In genomic region chr19:8571006-8571411, GRCh38 we compare ENCODE assay signal across 8 cellular contexts. TPM values are rescaled to one million over a fixed set of nuclear protein-coding genes. Genes with fewer than 3 reads are reported as not detected.
DNase-seq lines count a peak whose midpoint lies in the region; ATAC-seq, FAIRE-seq and TF ChIP-seq lines count a peak whose summit lies in the region.

No MANE protein-coding gene starts in this region.

- H3K79me2 ChIP-seq in astrocyte (ENCODE audit: insufficient read depth, low read length) (no peaks in the 10 kb centered on the region), Karpas-422 (ENCODE audit: low read length) (no peaks in the 10 kb centered on the region)

- H3K9me2 ChIP-seq in Karpas-422 (replicated peaks; ENCODE audit: insufficient read depth, low read length): no peaks in the 10 kb centered on the region

- DNase-seq in GM04504 (ENCODE audit: low read depth) (peak; percentile 42), SKM-1 treated with dmso at 0.1 percent for 144 hours (lab: John Stamatoyannopoulos, UW; ENCODE audit: unreplicated experiment) (peak; percentile 92), astrocyte (ENCODE audit: low read depth) (peak; percentile 31), Karpas-422 (no peak), NCI-H526 (lab: John Stamatoyannopoulos, UW) (no peak), epidermal melanocyte (ENCODE audit: insufficient read length, low spot score) (no peak)
- peak in 8 of 10 donors; percentile 26 to 71 (median 62) for DNase-seq in naive thymus-derived CD8-positive, alpha-beta T cell

- no peak overlapping the region for H3K4me3 Mint-ChIP-seq in astrocyte (ENCODE audit: unreplicated experiment)
- H3K4me3 Mint-ChIP-seq in naive thymus-derived CD8-positive, alpha-beta T cell: peak overlapping the region; percentile 71 to 89 (median 84)

- H3K9me3 ChIP-seq in astrocyte (ENCODE audit: insufficient read depth, low read depth, low read length) (no peaks in the 10 kb centered on the region), Karpas-422 (ENCODE audit: low read length) (no peaks in the 10 kb centered on the region)

- H3K27ac ChIP-seq in astrocyte (ENCODE audit: low read depth, low read length) (no peak overlapping the region), Karpas-422 (ENCODE audit: low read length) (no peak overlapping the region)

- H3K4me2 ChIP-seq in astrocyte (ENCODE audit: low read length): peak overlapping the region; percentile 73
- H3K4me2 ChIP-seq in Karpas-422 (ENCODE audit: low read depth, low read length, poor library complexity, severe bottlenecking): no peak overlapping the region

- no peaks in the 10 kb centered on the region for H3K36me3 ChIP-seq in astrocyte (ENCODE audit: insufficient read depth, low read length)
- H3K36me3 ChIP-seq in Karpas-422 (ENCODE audit: insufficient read depth, low read length): no peaks in the 10 kb centered on the region

- H2AFZ ChIP-seq in astrocyte (ENCODE audit: low read depth, low read length) (peak overlapping the region; percentile 63), Karpas-422 (ENCODE audit: low read length) (no peak overlapping the region)

- ATAC-seq in naive thymus-derived CD8-positive, alpha-beta T cell: peak; percentile 69 to 77
- ATAC-seq in GM18511 (IDR thresholded peaks at IDR 0.05; ENCODE audit: unreplicated experiment): no peak

- POLR2A ChIA-PET in naive thymus-derived CD8-positive, alpha-beta T cell (lab: Charles Lee): interaction anchor here (0.6 to 19.3 kb wide), 17 partner anchors 8 to 216 kb away, joined by 3 to 802 read pairs (median 5); partner anchors contain the start of genes HNRNPM, MYO1F, PRAM1 and RAB11B

- H3K27me3 ChIP-seq in astrocyte (ENCODE audit: insufficient read depth, low read length) (no peaks in the 10 kb centered on the region), Karpas-422 (ENCODE audit: low read length) (no peaks in the 10 kb centered on the region)

- H3K4me1 ChIP-seq in astrocyte (ENCODE audit: insufficient read depth, low read length): peaks cover 21% of the 10 kb centered on the region
- H3K4me1 ChIP-seq in Karpas-422 (ENCODE audit: low read length): no peaks in the 10 kb centered on the region

- H4K20me1 ChIP-seq in astrocyte (ENCODE audit: insufficient read depth, low read length) (no peaks in the 10 kb centered on the region), Karpas-422 (ENCODE audit: insufficient read depth, low read depth, low read length) (no peaks in the 10 kb centered on the region)

- H3K27me3 Mint-ChIP-seq in astrocyte (ENCODE audit: low read depth, unreplicated experiment): peaks cover 27% of the 10 kb centered on the region
- no peaks in the 10 kb centered on the region for H3K27me3 Mint-ChIP-seq in naive thymus-derived CD8-positive, alpha-beta T cell

- no peak for TF ChIP-seq CTCF in astrocyte (IDR thresholded peaks at IDR 0.05; ENCODE audit: insufficient read depth, low read depth, low read length)

- peak; percentile 47 for FAIRE-seq in astrocyte (lab: Jason Lieb, UNC)

- H3K4me3 ChIP-seq in astrocyte (ENCODE audit: insufficient read depth, low read depth, low read length) (no peak overlapping the region), Karpas-422 (ENCODE audit: low read length) (no peak overlapping the region)

- H3K4me1 Mint-ChIP-seq in astrocyte (ENCODE audit: low read depth, unreplicated experiment): peaks cover 11% of the 10 kb centered on the region
- H3K4me1 Mint-ChIP-seq in naive thymus-derived CD8-positive, alpha-beta T cell: peaks cover 32 to 89% (median 77%) of the 10 kb centered on the region in 4 donors

- peaks cover 3% of the 10 kb centered on the region for H3K9me3 Mint-ChIP-seq in astrocyte (ENCODE audit: unreplicated experiment)
- H3K9me3 Mint-ChIP-seq in naive thymus-derived CD8-positive, alpha-beta T cell: no peaks in the 10 kb centered on the region

- H3K27ac Mint-ChIP-seq in astrocyte (ENCODE audit: unreplicated experiment): no peak overlapping the region
- H3K27ac Mint-ChIP-seq in naive thymus-derived CD8-positive, alpha-beta T cell: peak overlapping the region; percentile 84 to 99 (median 92)

- peaks cover 1% of the 10 kb centered on the region for H3K36me3 Mint-ChIP-seq in astrocyte (ENCODE audit: low read depth, unreplicated experiment)
- no peaks in the 10 kb centered on the region for H3K36me3 Mint-ChIP-seq in naive thymus-derived CD8-positive, alpha-beta T cell

- H3K9ac ChIP-seq in astrocyte (ENCODE audit: low read length): no peak overlapping the region
- no peak overlapping the region for H3K9ac ChIP-seq in Karpas-422 (ENCODE audit: low read length)

RNA-seq across cellular contexts. Expression of gene MYO1F, which starts 6.2 kb away (rescaled TPM):
- total RNA-seq in astrocyte: 0.12 and 0.23 TPM in 2 replicates
- 10 to 100 TPM; 64.4 to 65.0 TPM for total RNA-seq in naive thymus-derived CD8-positive, alpha-beta T cell
- 10 to 100 TPM in 1 of 3 donors, 1 to 10 TPM in 2; 4.4 to 30.1 (median 5.6) TPM for polyA plus RNA-seq in naive thymus-derived CD8-positive, alpha-beta T cell
- total RNA-seq in Karpas-422 (2014; rRNA removed; shearing (Covaris generic); ENCODE audit: low replicate concordance): not detected in 2 replicates

RNA-seq across cellular contexts. Expression of gene ADAMTS10, which starts 39.5 kb away (rescaled TPM):
- total RNA-seq in astrocyte: 34.0 and 35.1 TPM in 2 replicates
- 100 to 1,000 TPM; 190 to 196 TPM for total RNA-seq in naive thymus-derived CD8-positive, alpha-beta T cell
- polyA plus RNA-seq in naive thymus-derived CD8-positive, alpha-beta T cell: 1 to 10 TPM; 1.2 to 3.4 (median 2.0) TPM
- total RNA-seq in Karpas-422 (2014; rRNA removed; shearing (Covaris generic); ENCODE audit: low replicate concordance): not detected in 2 replicates

RNA-seq across cellular contexts. Expression of gene ZNF414, which starts 57.0 kb away (rescaled TPM):
- total RNA-seq in astrocyte: 15.8 and 17.2 TPM in 2 replicates
- total RNA-seq in naive thymus-derived CD8-positive, alpha-beta T cell: 10 to 100 TPM; 70.2 to 73.1 TPM
- polyA plus RNA-seq in naive thymus-derived CD8-positive, alpha-beta T cell: 10 to 100 TPM; 15.2 to 34.2 (median 27.7) TPM
- 3.8 and 11.8 TPM in 2 replicates for total RNA-seq in Karpas-422 (2014; rRNA removed; shearing (Covaris generic); ENCODE audit: low replicate concordance)

RNA-seq across cellular contexts. Expression of gene NFILZ, which starts 59.4 kb away (rescaled TPM):
- total RNA-seq in astrocyte: not detected in 2 replicates
- total RNA-seq in naive thymus-derived CD8-positive, alpha-beta T cell: not detected
- polyA plus RNA-seq in naive thymus-derived CD8-positive, alpha-beta T cell: not detected
- total RNA-seq in Karpas-422 (2014; rRNA removed; shearing (Covaris generic); ENCODE audit: low replicate concordance): not detected in 2 replicates

Comparison
In these comparisons a context has a peak if more than half of its experiments do, and no peak if none do; other contexts are left out.
1. DNase-seq: peak in GM04504 (single experiment), SKM-1 treated with dmso at 0.1 percent for 144 hours (single experiment), astrocyte (single experiment) and naive thymus-derived CD8-positive, alpha-beta T cell (8 of 10); none in Karpas-422 (single experiment), NCI-H526 (0 of 2) and epidermal melanocyte (single experiment).
2. RNA of gene MYO1F, which starts 6.2 kb away (total RNA-seq): 64.4 to 65.0 TPM in naive thymus-derived CD8-positive, alpha-beta T cell; 0.12 to 0.23 TPM in astrocyte and not detected in Karpas-422; every median in the first group is over 10 times any median in the second.
3. RNA of gene ADAMTS10, which starts 39.5 kb away (total RNA-seq): 190 to 196 TPM in naive thymus-derived CD8-positive, alpha-beta T cell and 34.0 to 35.1 TPM in astrocyte; not detected in Karpas-422; every median in the first group is over 10 times any median in the second.